19 cellular contexts compared by ENCODE assay signal in the genomic region with DNA sequence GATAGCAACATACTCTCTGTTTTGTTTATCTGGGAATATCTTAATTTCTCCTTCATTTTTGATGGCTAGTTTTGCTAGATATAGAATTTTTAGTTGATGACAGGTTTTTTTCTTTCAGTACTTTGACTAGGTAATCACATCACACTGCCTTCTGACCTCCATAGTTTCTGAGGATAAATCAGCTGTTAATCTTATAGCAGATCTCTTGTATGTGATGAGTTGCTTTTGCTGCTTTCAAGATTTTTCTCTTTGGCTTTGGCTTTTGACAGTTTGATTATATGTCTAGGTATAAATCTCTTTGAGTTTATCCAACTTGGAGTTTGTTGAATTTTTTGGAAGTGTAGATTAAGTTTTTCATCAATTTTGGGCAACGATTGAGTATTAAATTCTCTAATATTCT.
DNase-seq lines count a peak whose midpoint lies in the region; ATAC-seq and TF ChIP-seq lines count a peak whose summit lies in the region.
"Had no signal": no experiment of that assay in that cellular context is flagged by ENCODE, and none has a peak within 500 bp of the region (broad histone marks: within the 10 kb centered on the region; RNA-seq: fewer than 3 reads in every experiment).

No MANE protein-coding gene starts in this region.

- TF ChIP-seq POLR2A in uterus (IDR thresholded peaks at IDR 0.05): no peak

- no peaks in the 10 kb centered on the region for H3K36me3 ChIP-seq in mammary epithelial cell (ENCODE audit: insufficient read depth, low read length)
- H3K36me3 ChIP-seq in uterus: no peaks in the 10 kb centered on the region
- H3K36me3 ChIP-seq: left ventricle myocardium inferior had no signal

- H3K27me3 Mint-ChIP-seq in MCF 10A (ENCODE audit: insufficient read depth, unreplicated experiment): no peaks in the 10 kb centered on the region
- peaks cover 10% of the 10 kb centered on the region for H3K27me3 Mint-ChIP-seq in activated T-helper 17 cell treated with anti-CD3 and anti-CD28 coated beads, Interleukin-2, amount 50 U/mL, for 72 hours

- CTCF ChIA-PET in MCF 10A (lab: Yijun Ruan, JAX) (no interaction called here), mammary epithelial cell (lab: Charles Lee; ENCODE audit: low non-redundant PET) (no interaction called here)

- H3K9me3 Mint-ChIP-seq in MCF 10A (ENCODE audit: unreplicated experiment): peaks cover 23% of the 10 kb centered on the region
- peaks cover 21% of the 10 kb centered on the region for H3K9me3 Mint-ChIP-seq in activated T-helper 17 cell treated with anti-CD3 and anti-CD28 coated beads, Interleukin-2, amount 50 U/mL, for 72 hours

- 100% methylated on average over 1 of the region's 1 CpG for WGBS in mammary epithelial cell (ENCODE audit: low coverage, missing lambda C conversion rate)

- no peak for TF ChIP-seq CTCF in MCF 10A (IDR thresholded peaks at IDR 0.05; ENCODE audit: unreplicated experiment)
- no peak for TF ChIP-seq CTCF in mammary epithelial cell (conservative IDR thresholded peaks at IDR 0.05 in 1 of 2, IDR thresholded peaks at IDR 0.05 in 1 of 2; ENCODE audit: extremely low read depth in 1 of 2, insufficient read depth in 1 of 2, low read depth in 1 of 2, low read length in 2 of 2)
- TF ChIP-seq CTCF in uterus (IDR thresholded peaks at IDR 0.05): no peak

- no peaks in the 10 kb centered on the region for H3K4me1 Mint-ChIP-seq in MCF 10A (ENCODE audit: insufficient read depth, unreplicated experiment)
- H3K4me1 Mint-ChIP-seq in activated T-helper 17 cell treated with anti-CD3 and anti-CD28 coated beads, Interleukin-2, amount 50 U/mL, for 72 hours: no peaks in the 10 kb centered on the region
- H3K4me1 Mint-ChIP-seq: H9 had no signal

- intact Hi-C loops in MCF 10A (cut with micrococcal nuclease): no loop called here
- intact Hi-C loops in mammary epithelial cell (cut with micrococcal nuclease): no loop called here
- intact Hi-C loops in uterus (cut with DNase I; ENCODE audit: low total_unique reads): no loop called here

- dilution Hi-C loops in mammary epithelial cell (cut with HindIII; ENCODE audit: low sequenced_read_pairs): no loop called here

- no peaks in the 10 kb centered on the region for H3K36me3 Mint-ChIP-seq in MCF 10A (ENCODE audit: insufficient read depth, unreplicated experiment)
- no peaks in the 10 kb centered on the region for H3K36me3 Mint-ChIP-seq in activated T-helper 17 cell treated with anti-CD3 and anti-CD28 coated beads, Interleukin-2, amount 50 U/mL, for 72 hours (ENCODE audit: low read depth)

- no peak overlapping the region for H3K27ac Mint-ChIP-seq in MCF 10A (ENCODE audit: low read depth, unreplicated experiment)
- no peak overlapping the region for H3K27ac Mint-ChIP-seq in activated T-helper 17 cell treated with anti-CD3 and anti-CD28 coated beads, Interleukin-2, amount 50 U/mL, for 72 hours
- H3K27ac Mint-ChIP-seq: H9; stimulated activated naive CD8-positive, alpha-beta T cell treated with anti-CD3 and anti-CD28 coated beads, Interleukin-15, Interleukin-2, amounts not matched to agents 100 ng/mL and 50 ng/mL, for 24 hours had no signal

- H3K79me2 ChIP-seq in mammary epithelial cell (ENCODE audit: insufficient read depth, low read length): no peaks in the 10 kb centered on the region
- H3K79me2 ChIP-seq: parathyroid adenoma had no signal

- H3K4me3 Mint-ChIP-seq in MCF 10A (ENCODE audit: unreplicated experiment): no peak overlapping the region
- no peak overlapping the region for H3K4me3 Mint-ChIP-seq in activated T-helper 17 cell treated with anti-CD3 and anti-CD28 coated beads, Interleukin-2, amount 50 U/mL, for 72 hours
- H3K4me3 Mint-ChIP-seq: H9; stimulated activated naive CD8-positive, alpha-beta T cell treated with anti-CD3 and anti-CD28 coated beads, Interleukin-15, Interleukin-2, amounts not matched to agents 100 ng/mL and 50 ng/mL, for 24 hours had no signal

- POLR2A ChIA-PET in MCF 10A (lab: Yijun Ruan, JAX): no interaction called here

- H3K4me3 ChIP-seq in mammary epithelial cell (replicated peaks in 1 of 3; ENCODE audit: insufficient read depth in 1 of 3, low read depth in 2 of 3, low read length in 3 of 3) (no peak overlapping the region), uterus (no peak overlapping the region)
- H3K4me3 ChIP-seq: left ventricle myocardium inferior had no signal

- DNase-seq in MCF 10A (ENCODE audit: unreplicated experiment): peak; percentile 24
- no peak for DNase-seq in mammary epithelial cell
- DNase-seq in NCI-H1105 (lab: John Stamatoyannopoulos, UW): peak; percentile 28
- DNase-seq in astrocyte of the hippocampus (ENCODE audit: low read depth, low spot score): peak; percentile 7
- DNase-seq in renal cortical epithelial cell (ENCODE audit: low read depth): peak; percentile 51
- no peak for DNase-seq in central memory CD4-positive, alpha-beta T cell
- no peak for DNase-seq in uterus
- DNase-seq: activated CD8-positive, alpha-beta memory T cell treated with anti-CD3 and anti-CD28 coated beads for 24 hours; activated effector memory CD4-positive, alpha-beta T cell treated with Interleukin-2 at 50 U/mL for 16 hours; AML-193; amygdala; H9; hippocampal formation; KBM-7; left ventricle myocardium inferior had no signal

- no peaks in the 10 kb centered on the region for H3K4me1 ChIP-seq in mammary epithelial cell (ENCODE audit: insufficient read depth, low read length)
- no peaks in the 10 kb centered on the region for H3K4me1 ChIP-seq in uterus
- H3K4me1 ChIP-seq: left ventricle myocardium inferior, parathyroid adenoma had no signal

- in situ Hi-C loops in mammary epithelial cell (cut with MboI; ENCODE audit: low sequenced_read_pairs in 2 of 2): no loop called here

- H3K27me3 ChIP-seq in mammary epithelial cell (ENCODE audit: insufficient read depth, low read length) (no peaks in the 10 kb centered on the region), uterus (no peaks in the 10 kb centered on the region)

- no peak overlapping the region for H2AFZ ChIP-seq in mammary epithelial cell (ENCODE audit: low read depth, low read length)
- H2AFZ ChIP-seq: parathyroid adenoma had no signal

- no peaks in the 10 kb centered on the region for H4K20me1 ChIP-seq in mammary epithelial cell (ENCODE audit: insufficient read depth, low read length)

- no peak overlapping the region for H3K9ac ChIP-seq in mammary epithelial cell (ENCODE audit: insufficient read depth, low read length)
- H3K9ac ChIP-seq: parathyroid adenoma had no signal

- ATAC-seq in activated T-helper 17 cell treated with anti-CD3 and anti-CD28 coated beads, Interleukin-2, amount 50 U/mL, for 72 hours (replicated peaks): no peak
- ATAC-seq: Panc1 had no signal

- BruUV-seq in MCF 10A (replicated peaks; lab: Mats Ljungman, UMichigan): no TSS peak
- BruUV-seq in mammary epithelial cell (replicated peaks; lab: Mats Ljungman, UMichigan): no TSS peak

- H3K9me3 ChIP-seq in mammary epithelial cell (replicated peaks; ENCODE audit: insufficient read depth, low read length): peaks cover 20% of the 10 kb centered on the region
- peaks cover 0 to 14% of the 10 kb centered on the region in 2 donors for H3K9me3 ChIP-seq in uterus

- H3K4me2 ChIP-seq in mammary epithelial cell (ENCODE audit: insufficient read depth, low read depth, low read length): no peak overlapping the region

- H3K27ac ChIP-seq in mammary epithelial cell (ENCODE audit: insufficient read depth, low read depth, low read length) (no peak overlapping the region), uterus (no peak overlapping the region)
- H3K27ac ChIP-seq: left ventricle myocardium inferior, parathyroid adenoma had no signal

Comparison
In these comparisons a context has a peak if more than half of its experiments do, and no peak if none do; other contexts are left out.
1. DNase-seq: peak in MCF 10A (single experiment), NCI-H1105 (single experiment), astrocyte of the hippocampus (single experiment) and renal cortical epithelial cell (single experiment); none in mammary epithelial cell (single experiment), central memory CD4-positive, alpha-beta T cell (single experiment) and uterus (0 of 2).